33 cellular contexts compared by ENCODE assay signal in the genomic region with DNA sequence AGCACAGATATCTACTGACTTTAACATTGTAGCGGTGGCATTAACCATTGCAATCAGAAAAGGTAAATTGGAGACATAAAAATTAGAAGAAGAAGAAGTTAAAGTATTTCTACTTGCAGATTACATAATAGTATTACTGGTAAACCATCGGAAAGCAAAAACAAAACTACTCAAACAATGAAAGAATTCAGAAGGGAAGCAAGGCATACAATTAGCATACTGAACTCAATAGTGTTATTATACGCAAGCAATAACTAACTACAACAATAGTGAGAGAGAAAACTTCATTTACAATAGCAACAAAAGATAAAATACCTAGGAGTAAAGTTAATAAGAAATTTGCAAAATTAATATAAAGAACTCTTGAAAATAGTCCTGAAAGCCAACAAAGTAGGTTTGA. TPM values are rescaled to one million over a fixed set of nuclear protein-coding genes. Genes with fewer than 3 reads are reported as not detected.
"Had no signal": no experiment of that assay in that cellular context is flagged by ENCODE, and none has a peak within 500 bp of the region (broad histone marks: within the 10 kb centered on the region; RNA-seq: fewer than 3 reads in every experiment).

No MANE protein-coding gene starts in this region.

- H3K9me3 ChIP-seq: ascending aorta had no signal

- DNase-seq: activated B cell treated with CpG ODN at 0.5 μM for 24 hours; activated CD4-positive, alpha-beta memory T cell treated with anti-CD3 and anti-CD28 coated beads, Interleukin-2, amount 10 ng/mL, durations not matched to agents 7 days and 5 days; activated CD4-positive, alpha-beta T cell treated with anti-CD3 and anti-CD28 coated beads for 4 hours; activated CD4-positive, alpha-beta T cell treated with anti-CD3 and anti-CD28 coated beads, Interleukin-2, amount 10 ng/mL, durations not matched to agents 24 days and 14 days; activated CD4-positive, alpha-beta T cell treated with anti-CD3 and anti-CD28 coated beads, Interleukin-2, amount 50 U/mL, for 1 hour; activated CD4-positive, alpha-beta T cell treated with anti-CD3 and anti-CD28 coated beads, Interleukin-2, amount 50 U/mL, for 4 hours; activated CD4-positive, CD25-positive, alpha-beta regulatory T cell treated with anti-CD3 and anti-CD28 coated beads, Interleukin-2, amount 50 U/mL, for 72 hours; activated CD8-positive, alpha-beta memory T cell treated with anti-CD3 and anti-CD28 coated beads for 24 hours; activated CD8-positive, alpha-beta memory T cell treated with anti-CD3 and anti-CD28 coated beads, Interleukin-2, amount 10 ng/mL, durations not matched to agents 7 days and 5 days; activated CD8-positive, alpha-beta memory T cell treated with anti-CD3 and anti-CD28 coated beads, Interleukin-2, amount 50 U/mL, for 48 hours; activated CD8-positive, alpha-beta T cell treated with anti-CD3 and anti-CD28 coated beads, Interleukin-2, amount 10 ng/mL, durations not matched to agents 7 days and 5 days; activated effector memory CD4-positive, alpha-beta T cell treated with Interleukin-2 at 50 U/mL for 16 hours; activated gamma-delta T cell; activated naive CD4-positive, alpha-beta T cell treated with anti-CD3 and anti-CD28 coated beads, Interleukin-2, amount 10 ng/mL, durations not matched to agents 7 days and 5 days; activated naive CD4-positive, alpha-beta T cell treated with Interleukin-2 at 50 U/mL for 16 hours; activated naive CD8-positive, alpha-beta T cell treated with anti-CD3 and anti-CD28 coated beads, Interleukin-2, amount 10 ng/mL, durations not matched to agents 7 days and 5 days; activated naive CD8-positive, alpha-beta T cell treated with anti-CD3 and anti-CD28 coated beads, Interleukin-2, amount 50 U/mL, for 24 hours; activated T-cell treated with anti-CD3 and anti-CD28 coated beads, Interleukin-2, amount 50 U/mL, for 24 hours; activated T-cell treated with anti-CD3 and anti-CD28 coated beads, Interleukin-2, amount 50 U/mL, for 48 hours; amygdala; anterior cingulate cortex; caudate nucleus; cerebellar nuclear complex; T-helper 1 cell; T-helper 2 cell; T-helper 9 cell had no signal

- H3K27me3 ChIP-seq: ascending aorta had no signal

- H3K4me3 ChIP-seq: ascending aorta, cardiac muscle cell had no signal

- H3K4me1 ChIP-seq: ascending aorta had no signal

- H3K36me3 ChIP-seq: ascending aorta, cardiac muscle cell had no signal

- FAIRE-seq: bronchial epithelial cell, TTC549 had no signal

- H3K27ac ChIP-seq: ascending aorta, cardiac muscle cell, VCaP had no signal

- ATAC-seq: activated CD8-positive, alpha-beta memory T cell treated with anti-CD3 and anti-CD28 coated beads, Interleukin-2, amount 10 ng/mL, durations not matched to agents 7 days and 5 days; activated CD8-positive, alpha-beta T cell treated with anti-CD3 and anti-CD28 coated beads, Interleukin-2, amount 10 ng/mL, durations not matched to agents 7 days and 5 days; activated naive CD8-positive, alpha-beta T cell treated with anti-CD3 and anti-CD28 coated beads, Interleukin-2, amount 50 U/mL, for 24 hours had no signal

RNA-seq across cellular contexts. Expression of gene TEX53, which starts 6.6 kb away (rescaled TPM):
- total RNA-seq: activated B cell treated with CpG ODN at 0.5 μM for 24 hours; activated CD4-positive, alpha-beta memory T cell treated with anti-CD3 and anti-CD28 coated beads, Interleukin-2, amount 10 ng/mL, durations not matched to agents 7 days and 5 days; activated CD4-positive, alpha-beta T cell treated with anti-CD3 and anti-CD28 coated beads, Interleukin-2, amount 10 ng/mL, durations not matched to agents 24 days and 14 days; activated CD8-positive, alpha-beta memory T cell treated with anti-CD3 and anti-CD28 coated beads, Interleukin-2, amount 10 ng/mL, durations not matched to agents 7 days and 5 days; activated CD8-positive, alpha-beta T cell treated with anti-CD3 and anti-CD28 coated beads, Interleukin-2, amount 10 ng/mL, durations not matched to agents 7 days and 5 days; activated naive CD8-positive, alpha-beta T cell treated with anti-CD3 and anti-CD28 coated beads, Interleukin-2, amount 10 ng/mL, durations not matched to agents 7 days and 5 days; activated T-helper 2 cell treated with anti-CD3 and anti-CD28 coated beads, Interferon-gamma antibody, Interleukin-2, Interleukin-4, amounts not matched to agents 10 μg/mL and 5 μg/mL and 100 μg/mL, durations not matched to agents 14 hours and 24 hours and 36 hours; ascending aorta; bronchial epithelial cell; cardiac muscle cell had no signal
- polyA plus RNA-seq: adipose tissue, cardiac muscle cell had no signal

RNA-seq across cellular contexts. Expression of gene TEX48, which starts 17.8 kb away (rescaled TPM):
- total RNA-seq: activated B cell treated with CpG ODN at 0.5 μM for 24 hours; activated naive CD8-positive, alpha-beta T cell treated with anti-CD3 and anti-CD28 coated beads, Interleukin-2, amount 10 ng/mL, durations not matched to agents 7 days and 5 days; ascending aorta; bronchial epithelial cell; cardiac muscle cell had no signal
- polyA plus RNA-seq: adipose tissue, cardiac muscle cell had no signal
